Comparison of ENCODE assay signal across 1 cellular context in the genomic region with DNA sequence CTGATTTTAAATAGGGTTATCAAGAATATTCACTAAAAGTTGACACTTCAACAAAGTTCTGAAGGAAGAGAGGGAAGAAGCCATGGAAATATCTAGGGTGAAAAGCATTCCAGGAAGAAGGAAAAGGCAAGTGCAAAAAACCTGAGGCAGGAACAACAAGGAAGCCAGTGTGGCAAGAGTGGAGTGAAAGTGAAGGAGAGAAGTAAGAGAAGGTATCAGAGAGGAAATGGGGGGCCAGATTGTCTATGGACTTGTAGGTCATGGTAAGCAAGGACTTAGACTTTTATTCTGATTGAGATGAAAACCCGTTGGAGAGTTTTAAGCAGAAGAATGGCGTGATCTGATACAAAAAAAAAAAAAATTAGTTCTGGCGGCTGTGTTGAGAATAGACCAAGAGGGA.
TF ChIP-seq lines count a peak whose summit lies in the region.

No MANE protein-coding gene starts in this region.

TF ChIP-seq in HEK293, 187 proteins besides CTCF, POLR2A, EP300 and RAD21 (continued from another document):
- TF ChIP-seq, protein P1, sequence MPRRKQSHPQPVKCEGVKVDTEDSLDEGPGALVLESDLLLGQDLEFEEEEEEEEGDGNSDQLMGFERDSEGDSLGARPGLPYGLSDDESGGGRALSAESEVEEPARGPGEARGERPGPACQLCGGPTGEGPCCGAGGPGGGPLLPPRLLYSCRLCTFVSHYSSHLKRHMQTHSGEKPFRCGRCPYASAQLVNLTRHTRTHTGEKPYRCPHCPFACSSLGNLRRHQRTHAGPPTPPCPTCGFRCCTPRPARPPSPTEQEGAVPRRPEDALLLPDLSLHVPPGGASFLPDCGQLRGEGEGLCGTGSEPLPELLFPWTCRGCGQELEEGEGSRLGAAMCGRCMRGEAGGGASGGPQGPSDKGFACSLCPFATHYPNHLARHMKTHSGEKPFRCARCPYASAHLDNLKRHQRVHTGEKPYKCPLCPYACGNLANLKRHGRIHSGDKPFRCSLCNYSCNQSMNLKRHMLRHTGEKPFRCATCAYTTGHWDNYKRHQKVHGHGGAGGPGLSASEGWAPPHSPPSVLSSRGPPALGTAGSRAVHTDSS (tag by site-specific recombination; IDR thresholded peaks at IDR 0.05) = no peak
